1 cellular context compared by ENCODE assay signal in the genomic region with DNA sequence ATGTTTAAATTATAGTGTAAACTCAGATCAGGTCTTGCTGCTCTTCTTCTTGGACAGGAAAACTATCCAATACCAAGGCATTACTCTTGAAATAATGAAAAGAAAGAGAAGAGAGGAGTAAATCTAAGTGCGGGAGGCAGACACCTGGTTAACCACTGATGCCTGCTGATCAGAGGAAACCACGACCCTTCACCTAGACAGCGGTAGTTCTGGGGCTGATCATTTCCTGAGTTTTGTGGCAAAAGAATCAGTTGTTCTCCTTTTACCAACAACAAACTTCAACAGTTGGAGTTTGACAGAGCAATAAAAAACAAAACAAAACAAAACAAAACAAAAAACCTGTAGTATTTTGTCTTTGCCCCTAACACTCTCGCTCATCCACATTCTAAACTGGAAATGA.
TF ChIP-seq lines count a peak whose summit lies in the region.

No MANE protein-coding gene starts in this region.

TF ChIP-seq in WTC11, 78 proteins besides CTCF, POLR2A, EP300 and RAD21 (continued from another document):
- no peak for TF ChIP-seq ZNF532 (CRISPR knock-in tag; IDR thresholded peaks at IDR 0.05; ENCODE audit: borderline replicate concordance)
- no peak for TF ChIP-seq AFF4 (CRISPR knock-in tag; IDR thresholded peaks at IDR 0.05; ENCODE audit: borderline replicate concordance)
- no peak for TF ChIP-seq CBFB (CRISPR knock-in tag; IDR thresholded peaks at IDR 0.05; ENCODE audit: low read depth)
- TF ChIP-seq ZNF138 (CRISPR knock-in tag; conservative IDR thresholded peaks at IDR 0.05) = no peak
- TF ChIP-seq ZMAT4 (CRISPR knock-in tag; IDR thresholded peaks at IDR 0.05) = no peak
- TF ChIP-seq TEAD1 (CRISPR knock-in tag; IDR thresholded peaks at IDR 0.05) = no peak
- no peak for TF ChIP-seq TP53 (CRISPR knock-in tag; IDR thresholded peaks at IDR 0.05)
- no peak for TF ChIP-seq OVOL2 (CRISPR knock-in tag; IDR thresholded peaks at IDR 0.05; ENCODE audit: borderline replicate concordance)
- TF ChIP-seq, protein P1, sequence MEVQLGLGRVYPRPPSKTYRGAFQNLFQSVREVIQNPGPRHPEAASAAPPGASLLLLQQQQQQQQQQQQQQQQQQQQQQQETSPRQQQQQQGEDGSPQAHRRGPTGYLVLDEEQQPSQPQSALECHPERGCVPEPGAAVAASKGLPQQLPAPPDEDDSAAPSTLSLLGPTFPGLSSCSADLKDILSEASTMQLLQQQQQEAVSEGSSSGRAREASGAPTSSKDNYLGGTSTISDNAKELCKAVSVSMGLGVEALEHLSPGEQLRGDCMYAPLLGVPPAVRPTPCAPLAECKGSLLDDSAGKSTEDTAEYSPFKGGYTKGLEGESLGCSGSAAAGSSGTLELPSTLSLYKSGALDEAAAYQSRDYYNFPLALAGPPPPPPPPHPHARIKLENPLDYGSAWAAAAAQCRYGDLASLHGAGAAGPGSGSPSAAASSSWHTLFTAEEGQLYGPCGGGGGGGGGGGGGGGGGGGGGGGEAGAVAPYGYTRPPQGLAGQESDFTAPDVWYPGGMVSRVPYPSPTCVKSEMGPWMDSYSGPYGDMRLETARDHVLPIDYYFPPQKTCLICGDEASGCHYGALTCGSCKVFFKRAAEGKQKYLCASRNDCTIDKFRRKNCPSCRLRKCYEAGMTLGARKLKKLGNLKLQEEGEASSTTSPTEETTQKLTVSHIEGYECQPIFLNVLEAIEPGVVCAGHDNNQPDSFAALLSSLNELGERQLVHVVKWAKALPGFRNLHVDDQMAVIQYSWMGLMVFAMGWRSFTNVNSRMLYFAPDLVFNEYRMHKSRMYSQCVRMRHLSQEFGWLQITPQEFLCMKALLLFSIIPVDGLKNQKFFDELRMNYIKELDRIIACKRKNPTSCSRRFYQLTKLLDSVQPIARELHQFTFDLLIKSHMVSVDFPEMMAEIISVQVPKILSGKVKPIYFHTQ (CRISPR knock-in tag; IDR thresholded peaks at IDR 0.05) = no peak
- TF ChIP-seq, protein P2, sequence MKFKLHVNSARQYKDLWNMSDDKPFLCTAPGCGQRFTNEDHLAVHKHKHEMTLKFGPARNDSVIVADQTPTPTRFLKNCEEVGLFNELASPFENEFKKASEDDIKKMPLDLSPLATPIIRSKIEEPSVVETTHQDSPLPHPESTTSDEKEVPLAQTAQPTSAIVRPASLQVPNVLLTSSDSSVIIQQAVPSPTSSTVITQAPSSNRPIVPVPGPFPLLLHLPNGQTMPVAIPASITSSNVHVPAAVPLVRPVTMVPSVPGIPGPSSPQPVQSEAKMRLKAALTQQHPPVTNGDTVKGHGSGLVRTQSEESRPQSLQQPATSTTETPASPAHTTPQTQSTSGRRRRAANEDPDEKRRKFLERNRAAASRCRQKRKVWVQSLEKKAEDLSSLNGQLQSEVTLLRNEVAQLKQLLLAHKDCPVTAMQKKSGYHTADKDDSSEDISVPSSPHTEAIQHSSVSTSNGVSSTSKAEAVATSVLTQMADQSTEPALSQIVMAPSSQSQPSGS (CRISPR knock-in tag; IDR thresholded peaks at IDR 0.05; ENCODE audit: borderline replicate concordance, low read depth) = no peak
- no peak for TF ChIP-seq CREM (CRISPR knock-in tag; IDR thresholded peaks at IDR 0.05)
